ENCODE assay signal across 20 cellular contexts in genomic region chr13:100753391-100753790, GRCh38.
"Had no signal": no experiment of that assay in that cellular context is flagged by ENCODE, and none has a peak within 500 bp of the region (broad histone marks: within the 10 kb centered on the region; RNA-seq: fewer than 3 reads in every experiment).

No MANE protein-coding gene starts in this region.

- DNase-seq: activated CD4-positive, alpha-beta T cell treated with anti-CD3 and anti-CD28 coated beads, Interleukin-2, amount 50 U/mL, for 4 hours; activated CD4-positive, CD25-positive, alpha-beta regulatory T cell treated with anti-CD3 and anti-CD28 coated beads, Interleukin-2, amount 50 U/mL, for 72 hours; activated naive CD4-positive, alpha-beta T cell treated with anti-CD3 and anti-CD28 coated beads for 36 hours; activated naive CD8-positive, alpha-beta T cell treated with anti-CD3 and anti-CD28 coated beads, Interleukin-2, amount 50 U/mL, for 24 hours; aorta; effector memory CD4-positive, alpha-beta T cell; gastrocnemius medialis; islet precursor cell; midbrain; naive thymus-derived CD4-positive, alpha-beta T cell; stimulated activated CD4-positive, alpha-beta T cell treated with anti-CD3 and anti-CD28 coated beads, Interleukin-15, amount 100 ng/mL, for 24 hours; stimulated activated CD4-positive, alpha-beta T cell treated with anti-CD3 and anti-CD28 coated beads, Interleukin-4, amount 100 ng/mL, for 24 hours; stimulated activated naive CD4-positive, alpha-beta T cell treated with Interleukin-2 at 50 U/mL for 16 hours; substantia nigra; T-cell; T-helper 9 cell; trophoblast cell had no signal

- H3K4me1 ChIP-seq: breast epithelium, gastrocnemius medialis had no signal

- H3K36me3 ChIP-seq: breast epithelium, gastrocnemius medialis, neutrophil had no signal

- H3K4me3 ChIP-seq: breast epithelium, gastrocnemius medialis, skin epidermis had no signal

- H3K27me3 ChIP-seq: breast epithelium, gastrocnemius medialis, neutrophil had no signal

- H3K27ac ChIP-seq: breast epithelium, gastrocnemius medialis, neutrophil, skin epidermis had no signal

- H3K9me3 ChIP-seq: breast epithelium, gastrocnemius medialis, neutrophil had no signal
